23 cellular contexts compared by ENCODE assay signal in the genomic region with DNA sequence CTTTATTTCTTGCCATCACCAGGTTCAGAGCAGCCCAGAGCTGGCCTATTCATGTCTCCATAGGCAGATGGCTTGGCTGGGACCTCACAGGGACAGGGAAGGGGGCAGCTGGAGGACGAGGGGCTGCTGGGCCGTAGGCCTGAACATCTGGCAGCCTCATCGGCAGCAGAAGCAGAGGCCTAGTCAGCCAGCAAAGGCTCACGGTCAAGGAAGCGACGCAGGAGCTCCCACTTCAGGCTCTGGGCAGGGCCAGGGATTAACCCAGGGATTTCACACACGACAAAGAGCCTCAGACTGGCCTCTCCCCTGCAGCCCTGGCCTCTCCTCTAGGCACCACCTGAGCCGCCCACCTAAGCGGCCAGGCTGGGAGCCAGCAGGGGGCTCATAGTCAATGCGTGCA. TPM values are rescaled to one million over a fixed set of nuclear protein-coding genes. Genes with fewer than 3 reads are reported as not detected.
"Had no signal": no experiment of that assay in that cellular context is flagged by ENCODE, and none has a peak within 500 bp of the region (broad histone marks: within the 10 kb centered on the region; RNA-seq: fewer than 3 reads in every experiment).

No MANE protein-coding gene starts in this region.

- H3K79me2 ChIP-seq: parathyroid adenoma had no signal

- H3K36me3 ChIP-seq: adrenal gland, esophagus muscularis mucosa, neutrophil, suprapubic skin, transverse colon, uterus had no signal

- DNase-seq: activated CD8-positive, alpha-beta memory T cell treated with anti-CD3 and anti-CD28 coated beads for 24 hours; activated CD8-positive, alpha-beta memory T cell treated with anti-CD3 and anti-CD28 coated beads, Interleukin-2, amount 50 U/mL, for 48 hours; activated gamma-delta T cell; activated T-cell treated with anti-CD3 and anti-CD28 coated beads, Interleukin-2, amount 50 U/mL, for 48 hours; adrenal gland; cerebellar nuclear complex; effector CD4-positive, alpha-beta T cell; naive B cell; stimulated activated CD4-positive, alpha-beta T cell treated with anti-CD3 and anti-CD28 coated beads, Interleukin-2, amount 100 ng/mL, for 48 hours; stimulated activated naive CD8-positive, alpha-beta T cell treated with anti-CD3 and anti-CD28 coated beads, Interleukin-15, amount 100 ng/mL, for 72 hours; transverse colon; uterus had no signal

- H3K4me1 ChIP-seq: adrenal gland, esophagus muscularis mucosa, parathyroid adenoma, suprapubic skin, transverse colon, uterus had no signal

- H3K4me1 Mint-ChIP-seq: memory B cell; naive B cell; stimulated activated naive CD8-positive, alpha-beta T cell treated with anti-CD3 and anti-CD28 coated beads, Interleukin-15, amount 100 ng/mL, for 72 hours had no signal

- H3K4me3 Mint-ChIP-seq: memory B cell; naive B cell; stimulated activated naive CD8-positive, alpha-beta T cell treated with anti-CD3 and anti-CD28 coated beads, Interleukin-15, amount 100 ng/mL, for 72 hours had no signal

- H3K9me3 ChIP-seq: adrenal gland, mucosa of descending colon, neutrophil, suprapubic skin, transverse colon, uterus had no signal

- H3K9ac ChIP-seq: parathyroid adenoma had no signal

- H3K27ac Mint-ChIP-seq: activated naive CD4-positive, alpha-beta T cell treated with anti-CD3 and anti-CD28 coated beads, Interleukin-2, amount 50 U/mL, for 72 hours; memory B cell; stimulated activated naive CD8-positive, alpha-beta T cell treated with anti-CD3 and anti-CD28 coated beads, Interleukin-15, amount 100 ng/mL, for 72 hours had no signal

- H3K27me3 ChIP-seq: adrenal gland, transverse colon, uterus had no signal

- H2AFZ ChIP-seq: parathyroid adenoma had no signal

- H3K27ac ChIP-seq: adrenal gland, esophagus muscularis mucosa, neutrophil, parathyroid adenoma, suprapubic skin, transverse colon, uterus had no signal

- FAIRE-seq: astrocyte, bronchial epithelial cell had no signal

- H3K27me3 Mint-ChIP-seq: stimulated activated naive CD8-positive, alpha-beta T cell treated with anti-CD3 and anti-CD28 coated beads, Interleukin-15, amount 100 ng/mL, for 72 hours had no signal

- H3K4me3 ChIP-seq: adrenal gland, esophagus muscularis mucosa, mucosa of descending colon, suprapubic skin, transverse colon, uterus had no signal

- H3K36me3 Mint-ChIP-seq: activated naive CD4-positive, alpha-beta T cell treated with anti-CD3 and anti-CD28 coated beads, Interleukin-2, amount 50 U/mL, for 72 hours; memory B cell; naive B cell had no signal

- H3K9me3 Mint-ChIP-seq: activated naive CD4-positive, alpha-beta T cell treated with anti-CD3 and anti-CD28 coated beads, Interleukin-2, amount 50 U/mL, for 72 hours; memory B cell; stimulated activated naive CD8-positive, alpha-beta T cell treated with anti-CD3 and anti-CD28 coated beads, Interleukin-15, amount 100 ng/mL, for 72 hours had no signal

RNA-seq across cellular contexts. Expression of a gene that starts 56.6 kb away (rescaled TPM):
- total RNA-seq: activated naive CD4-positive, alpha-beta T cell treated with anti-CD3 and anti-CD28 coated beads, Interleukin-2, amount 50 U/mL, for 72 hours; skeletal muscle tissue; T-helper 1 cell treated with Interleukin-12 subunit alpha and Interleukin-12 subunit beta and Interleukin-4 antibody, amounts not matched to agents 30 ng/mL and 1 ng/mL, for 36 hours had no signal
